In the genomic region with DNA sequence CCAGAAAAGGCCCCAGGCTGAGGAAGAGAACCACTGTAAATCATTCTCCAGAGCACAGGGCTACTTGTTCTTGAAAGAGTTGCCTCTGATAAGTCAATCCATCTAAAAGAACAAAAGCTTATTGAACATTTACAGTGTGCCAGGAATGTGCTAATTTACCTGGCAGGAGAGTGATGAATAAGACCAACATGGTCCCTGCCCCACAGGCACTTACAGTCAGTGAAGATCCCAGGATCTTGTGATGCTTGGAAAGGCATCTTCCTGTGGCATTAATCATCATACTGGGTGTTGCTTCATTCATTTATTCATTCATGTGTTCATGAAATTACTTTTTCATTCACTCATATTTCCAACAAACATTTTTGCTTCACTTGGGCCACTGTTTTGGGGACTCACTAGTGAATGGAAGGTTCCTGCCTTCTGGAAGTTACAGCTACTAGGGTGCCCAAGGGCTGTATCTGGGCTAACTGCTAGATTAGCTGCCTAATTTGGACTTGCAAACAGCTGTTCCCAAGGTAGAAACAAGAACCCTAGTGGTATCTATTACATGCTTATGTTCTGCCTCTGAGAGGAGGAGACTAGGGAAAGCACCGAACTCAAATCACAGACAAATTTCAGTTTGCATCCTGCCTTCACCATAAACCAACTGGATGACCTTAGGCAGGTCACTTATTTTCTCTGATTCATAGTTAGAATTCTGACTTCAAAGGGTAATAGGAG, we compare ENCODE assay signal across 12 cellular contexts.
A peak's percentile ranks its signal among the peaks of the same experiment; 100 is the strongest.
DNase-seq lines count a peak whose midpoint lies in the region; ATAC-seq, FAIRE-seq and TF ChIP-seq lines count a peak whose summit lies in the region.
"Had no signal": no experiment of that assay in that cellular context is flagged by ENCODE, and none has a peak within 500 bp of the region (broad histone marks: within the 10 kb centered on the region; RNA-seq: fewer than 3 reads in every experiment).

No MANE protein-coding gene starts in this region.

- H3K27ac Mint-ChIP-seq in MCF 10A (ENCODE audit: low read depth, unreplicated experiment) = peak overlapping the region; percentile 88
- H3K27ac Mint-ChIP-seq in central memory CD8-positive, alpha-beta T cell (ENCODE audit: low read depth) = peak overlapping the region; percentile 63
- H3K27ac Mint-ChIP-seq in mesothelial cell of epicardium = peak overlapping the region; percentile 2
- H3K27ac Mint-ChIP-seq: neural progenitor cell had no signal

- H3K27me3 ChIP-seq in breast epithelium (no peaks in the 10 kb centered on the region), HepG2 (ENCODE audit: control insufficient read depth in 1 of 2, insufficient read depth in 2 of 2, low read length in 2 of 2) (no peaks in the 10 kb centered on the region), tibial artery (no peaks in the 10 kb centered on the region)
- H3K27me3 ChIP-seq: neural progenitor cell had no signal

- no peak for TF ChIP-seq POLR2A in breast epithelium (IDR thresholded peaks at IDR 0.05)
- no peak for TF ChIP-seq POLR2A in HepG2 (IDR thresholded peaks at IDR 0.05; ENCODE audit: insufficient read depth in 1 of 2, low read depth in 2 of 2, low read length in 2 of 2)

- TF ChIP-seq EP300 in HepG2 (IDR thresholded peaks at IDR 0.05; ENCODE audit: low read depth in 2 of 2, low read length in 2 of 2) = no peak
- no peak for TF ChIP-seq EP300 in HepG2 (CRISPR knock-in tag; IDR thresholded peaks at IDR 0.05; ENCODE audit: borderline replicate concordance)

- peaks cover 25% of the 10 kb centered on the region for H3K9me3 Mint-ChIP-seq in MCF 10A (ENCODE audit: unreplicated experiment)
- H3K9me3 Mint-ChIP-seq in central memory CD8-positive, alpha-beta T cell = no peaks in the 10 kb centered on the region
- peaks cover 28% of the 10 kb centered on the region for H3K9me3 Mint-ChIP-seq in mesothelial cell of epicardium

- no peak overlapping the region for H3K4me2 ChIP-seq in HepG2 (ENCODE audit: low read depth, low read length)
- H3K4me2 ChIP-seq: neural progenitor cell had no signal

- no peak overlapping the region for H3K4me3 Mint-ChIP-seq in MCF 10A (ENCODE audit: unreplicated experiment)
- no peak overlapping the region for H3K4me3 Mint-ChIP-seq in central memory CD8-positive, alpha-beta T cell
- H3K4me3 Mint-ChIP-seq in mesothelial cell of epicardium = no peak overlapping the region
- H3K4me3 Mint-ChIP-seq: neural progenitor cell had no signal

- no peak overlapping the region for H2AFZ ChIP-seq in HepG2 (ENCODE audit: low read length)
- H2AFZ ChIP-seq: neural progenitor cell had no signal

- H3K4me1 ChIP-seq in breast epithelium (peaks cover 0 to 12% of the 10 kb centered on the region in 2 donors), HepG2 (ENCODE audit: insufficient read depth, low read length) (peaks cover 51% of the 10 kb centered on the region), tibial artery (peaks cover 0 to 4% (median 0%) of the 10 kb centered on the region in 4 donors)
- H3K4me1 ChIP-seq: neural progenitor cell had no signal

- 92% methylated on average over 1 of the region's 1 CpG for WGBS in HepG2 (ENCODE audit: low lambda C conversion rate)

- no peak for ATAC-seq in central memory CD8-positive, alpha-beta T cell (replicated peaks; ENCODE audit: extremely low read depth, poor library complexity, severe bottlenecking)
- no peak for ATAC-seq in HepG2
- no peak for ATAC-seq in HG02678 (IDR thresholded peaks at IDR 0.05; ENCODE audit: unreplicated experiment)

- H3K27ac ChIP-seq in breast epithelium (peak overlapping the region in 1 of 2 donors; percentile 15), HepG2 (ENCODE audit: extremely low read length, insufficient read depth, low read length) (no peak overlapping the region), tibial artery (no peak overlapping the region)
- H3K27ac ChIP-seq: neural progenitor cell had no signal

- H3K27me3 Mint-ChIP-seq in MCF 10A (ENCODE audit: insufficient read depth, unreplicated experiment) (no peaks in the 10 kb centered on the region), mesothelial cell of epicardium (ENCODE audit: low read depth) (no peaks in the 10 kb centered on the region)
- H3K27me3 Mint-ChIP-seq in central memory CD8-positive, alpha-beta T cell = no peaks in the 10 kb centered on the region

- H3K79me2 ChIP-seq in HepG2 (ENCODE audit: insufficient read depth, low read length) = no peaks in the 10 kb centered on the region

- H3K9me3 ChIP-seq in breast epithelium = peaks cover 0 to 8% of the 10 kb centered on the region in 2 donors
- peaks cover 9% of the 10 kb centered on the region for H3K9me3 ChIP-seq in HepG2 (ENCODE audit: low read length)
- H3K9me3 ChIP-seq in tibial artery = peaks cover 0 to 5% (median 3%) of the 10 kb centered on the region in 3 donors

- no peak for TF ChIP-seq CTCF in MCF 10A (IDR thresholded peaks at IDR 0.05; ENCODE audit: unreplicated experiment)
- TF ChIP-seq CTCF in breast epithelium (IDR thresholded peaks at IDR 0.05) = no peak
- no peak for TF ChIP-seq CTCF in mesothelial cell of epicardium (IDR thresholded peaks at IDR 0.05; ENCODE audit: unreplicated experiment)
- no peak for TF ChIP-seq CTCF in HepG2 (CRISPR knock-in tag; IDR thresholded peaks at IDR 0.05)
- no peak for TF ChIP-seq CTCF in tibial artery (IDR thresholded peaks at IDR 0.05)

- TF ChIP-seq RAD21 in HepG2 (CRISPR knock-in tag; IDR thresholded peaks at IDR 0.05) = no peak

- in situ Hi-C loops in HepG2 (cut with HindIII; ENCODE audit: extremely low pct_ligation_motif_present, low pct_unique_long_range_greater_than_20kb) = loop anchor here (5.0 kb wide), 1 partner anchor 85 kb away; no protein-coding TSS in a partner anchor

- no peak overlapping the region for H3K9ac ChIP-seq in HepG2 (ENCODE audit: insufficient read depth, low read depth, low read length)
- H3K9ac ChIP-seq: neural progenitor cell had no signal

- no peaks in the 10 kb centered on the region for H4K20me1 ChIP-seq in HepG2 (ENCODE audit: insufficient read depth, low read length)

- FAIRE-seq in HepG2 (lab: Jason Lieb, UNC) = no peak
- FAIRE-seq: islet of Langerhans had no signal

- H3K36me3 Mint-ChIP-seq in MCF 10A (ENCODE audit: insufficient read depth, unreplicated experiment) (peaks cover 66% of the 10 kb centered on the region), mesothelial cell of epicardium (peaks cover 46% of the 10 kb centered on the region)
- peaks cover 37% of the 10 kb centered on the region for H3K36me3 Mint-ChIP-seq in central memory CD8-positive, alpha-beta T cell (ENCODE audit: insufficient read depth)
- H3K36me3 Mint-ChIP-seq: neural progenitor cell had no signal

- CTCF ChIA-PET in MCF 10A (lab: Yijun Ruan, JAX) = interaction anchor here (1.3 kb wide), 1 partner anchor 87 kb away, joined by 6 read pairs; no protein-coding TSS in a partner anchor
- CTCF ChIA-PET in HepG2 (lab: Yijun Ruan, JAX; ENCODE audit: low intra/inter-chr PET ratio, low total read pairs) = no interaction called here

- DNase-seq in MCF 10A (ENCODE audit: unreplicated experiment) = peak; percentile 75
- DNase-seq in breast epithelium (ENCODE audit: low spot score in 2 of 2) = no peak
- no peak for DNase-seq in central memory CD8-positive, alpha-beta T cell (ENCODE audit: low spot score in 2 of 2)
- no peak for DNase-seq in mesothelial cell of epicardium (ENCODE audit: low spot score in 2 of 2, unreplicated experiment in 2 of 2)
- DNase-seq in HepG2 (ENCODE audit: low spot score) = no peak
- no peak for DNase-seq in tibial artery
- DNase-seq in stimulated activated naive CD4-positive, alpha-beta T cell treated with Interleukin-2 at 50 U/mL for 16 hours (lab: John Stamatoyannopoulos, UW) = no peak
- DNase-seq: activated CD4-positive, CD25-positive, alpha-beta regulatory T cell treated with anti-CD3 and anti-CD28 coated beads, Interleukin-2, amount 50 U/mL, for 72 hours; cerebellar nuclear complex had no signal

- POLR2A ChIA-PET in MCF 10A (lab: Yijun Ruan, JAX) = interaction anchor here (1.1 to 26.5 kb wide), 6 partner anchors 10 to 80 kb away, joined by 3 to 972 read pairs (median 54); no protein-coding TSS in a partner anchor
- POLR2A ChIA-PET in HepG2 (lab: Yijun Ruan, JAX) = interaction anchor here (2.9 to 5.1 kb wide), 2 partner anchors 15 to 86 kb away, joined by 31 to 36 read pairs; no protein-coding TSS in a partner anchor

- intact Hi-C loops in MCF 10A (cut with micrococcal nuclease) (loop anchor here (5.0 kb wide), 1 partner anchor 110 kb away; no protein-coding TSS in a partner anchor), breast epithelium (cut with DNase I; ENCODE audit: low total_unique reads) (no loop called here), HepG2 (cut with micrococcal nuclease; ENCODE audit: unreplicated experiment) (loop anchor here (5.0 kb wide), 4 partner anchors 35 to 600 kb away; no protein-coding TSS in a partner anchor), tibial artery (cut with DNase I; ENCODE audit: low total_unique reads) (no loop called here)

- H3K4me1 Mint-ChIP-seq in MCF 10A (ENCODE audit: insufficient read depth, unreplicated experiment) = peaks cover 39% of the 10 kb centered on the region
- H3K4me1 Mint-ChIP-seq in central memory CD8-positive, alpha-beta T cell = peaks cover 56% of the 10 kb centered on the region
- peaks cover 39% of the 10 kb centered on the region for H3K4me1 Mint-ChIP-seq in mesothelial cell of epicardium

- BruUV-seq in MCF 10A (replicated peaks; lab: Mats Ljungman, UMichigan) (no TSS peak), HepG2 (replicated peaks; lab: Mats Ljungman, UMichigan) (no TSS peak)

- no peaks in the 10 kb centered on the region for H3K36me3 ChIP-seq in breast epithelium
- H3K36me3 ChIP-seq in HepG2 (replicated peaks in 1 of 2; ENCODE audit: control insufficient read depth in 1 of 2, insufficient read depth in 2 of 2, low read length in 2 of 2) = peaks cover 4 to 41% of the 10 kb centered on the region in 2 experiments; a peak in 3 of 5 replicates
- H3K36me3 ChIP-seq in tibial artery = peaks cover 0 to 19% (median 11%) of the 10 kb centered on the region in 3 donors
- H3K36me3 ChIP-seq: neural progenitor cell had no signal

- no peak overlapping the region for H3K4me3 ChIP-seq in breast epithelium
- H3K4me3 ChIP-seq in HepG2 (replicated peaks in 1 of 3; ENCODE audit: insufficient read depth in 1 of 3, low read depth in 2 of 3, low read length in 3 of 3) = no peak overlapping the region
- H3K4me3 ChIP-seq in tibial artery = no peak overlapping the region
- H3K4me3 ChIP-seq: neural progenitor cell had no signal

Comparison
In these comparisons a context has a peak if more than half of its experiments do, and no peak if none do; other contexts are left out.
1. intact Hi-C loops: an anchor here in MCF 10A (5.0 kb wide) and HepG2 (5.0 kb wide); none called in breast epithelium and tibial artery.
2. H3K27ac Mint-ChIP-seq: peak in every context shown above with its lines; median percentile 88 in MCF 10A; 63 in central memory CD8-positive, alpha-beta T cell; 2 in mesothelial cell of epicardium.